8 cellular contexts compared by ENCODE assay signal in genomic region chr3:44913868-44914468, GRCh38. TPM values are rescaled to one million over a fixed set of nuclear protein-coding genes. Genes with fewer than 3 reads are reported as not detected.
DNase-seq lines count a peak whose midpoint lies in the region; ATAC-seq and TF ChIP-seq lines count a peak whose summit lies in the region.

No MANE protein-coding gene starts in this region.

- H4K20me1 ChIP-seq in smooth muscle cell (ENCODE audit: low read depth): no peaks in the 10 kb centered on the region

- H3K27me3 ChIP-seq in smooth muscle cell (ENCODE audit: low read depth): no peaks in the 10 kb centered on the region

- in situ Hi-C loops in astrocyte of the cerebellum (cut with HindIII; ENCODE audit: low sequenced_read_pairs): no loop called here

- no peaks in the 10 kb centered on the region for H3K4me1 ChIP-seq in smooth muscle cell (ENCODE audit: low read depth)

- H3F3A ChIP-seq in smooth muscle cell (ENCODE audit: low read depth): no peaks in the 10 kb centered on the region

- H3K9ac ChIP-seq in smooth muscle cell (ENCODE audit: low read depth): no peak overlapping the region

- H3K79me2 ChIP-seq in smooth muscle cell (ENCODE audit: low read depth): no peaks in the 10 kb centered on the region

- no peak overlapping the region for H3K27ac ChIP-seq in smooth muscle cell (ENCODE audit: low read depth)

- WGBS in smooth muscle cell (ENCODE audit: low lambda C conversion rate): 38% methylated on average over 4 of the region's 4 CpGs

- H2AFZ ChIP-seq in smooth muscle cell (ENCODE audit: low read depth): no peak overlapping the region

- H3K4me3 ChIP-seq in astrocyte of the cerebellum (ENCODE audit: low read depth, low read length) (no peak overlapping the region), smooth muscle cell (no peak overlapping the region)

- no peaks in the 10 kb centered on the region for H3K36me3 ChIP-seq in smooth muscle cell (ENCODE audit: low read depth)

- DNase-seq in NCI-H1105 (lab: John Stamatoyannopoulos, UW): peak; percentile 17
- peak; percentile 28 for DNase-seq in T-helper 22 cell (ENCODE audit: low read depth)
- DNase-seq in astrocyte of the cerebellum (ENCODE audit: low read depth): peak; percentile 49
- DNase-seq in hippocampal formation (lab: John Stamatoyannopoulos, UW): peak; percentile 7 to 8
- peak; percentile 8 for DNase-seq in smooth muscle cell (lab: John Stamatoyannopoulos, UW; ENCODE audit: unreplicated experiment)

- H3K4me2 ChIP-seq in smooth muscle cell: no peak overlapping the region

- no peak for ATAC-seq in HG03025 (IDR thresholded peaks at IDR 0.05; ENCODE audit: low FRiP score, unreplicated experiment)
- no peak for ATAC-seq in GM21423 (IDR thresholded peaks at IDR 0.05; ENCODE audit: unreplicated experiment)

- no peaks in the 10 kb centered on the region for H3K9me3 ChIP-seq in smooth muscle cell (replicated peaks; ENCODE audit: low read depth)

- TF ChIP-seq CTCF in GM12873 (IDR thresholded peaks at IDR 0.05; ENCODE audit: insufficient read depth, low read depth, low read length, missing control alignments): peak; percentile 93
- peak; percentile 86 for TF ChIP-seq CTCF in astrocyte of the cerebellum (IDR thresholded peaks at IDR 0.05; ENCODE audit: low read depth, low read length, missing control alignments)
- TF ChIP-seq CTCF in smooth muscle cell (IDR thresholded peaks at IDR 0.05; ENCODE audit: borderline replicate concordance, insufficient read depth, poor library complexity, severe bottlenecking): peak; percentile 81

RNA-seq across cellular contexts. Expression of gene TGM4, which starts 39.6 kb away (rescaled TPM):
- total RNA-seq in smooth muscle cell: not detected in 2 replicates
- polyA plus RNA-seq in smooth muscle cell: not detected in 2 replicates

RNA-seq across cellular contexts. Expression of gene TMEM42, which starts 52.3 kb away (rescaled TPM):
- total RNA-seq in smooth muscle cell: 15.9 and 19.3 TPM in 2 replicates
- 24.8 and 33.6 TPM in 2 replicates for polyA plus RNA-seq in smooth muscle cell
